1 cellular context compared by ENCODE assay signal in genomic region chr17:28508325-28508724, GRCh38.
TF ChIP-seq lines count a peak whose summit lies in the region.

No MANE protein-coding gene starts in this region.

TF ChIP-seq in GM23338, 12 proteins besides CTCF, POLR2A, EP300 and RAD21:
- TF ChIP-seq ETS1 (IDR thresholded peaks at IDR 0.05): no peak
- TF ChIP-seq CREB1 (CRISPR knock-in tag; IDR thresholded peaks at IDR 0.05; ENCODE audit: low read depth): no peak
- no peak for TF ChIP-seq ZNF114 (CRISPR knock-in tag; IDR thresholded peaks at IDR 0.05)
- no peak for TF ChIP-seq STAT1 (IDR thresholded peaks at IDR 0.05; ENCODE audit: unreplicated experiment)
- TF ChIP-seq EZH2phosphoT487 (IDR thresholded peaks at IDR 0.05; ENCODE audit: unreplicated experiment): no peak
- no peak for TF ChIP-seq EZH2 (IDR thresholded peaks at IDR 0.05; ENCODE audit: low read depth, unreplicated experiment)
- no peak for TF ChIP-seq JUNB (IDR thresholded peaks at IDR 0.05; ENCODE audit: unreplicated experiment)
- TF ChIP-seq ZNF331 (CRISPR knock-in tag; IDR thresholded peaks at IDR 0.05; ENCODE audit: low read depth): no peak
- no peak for TF ChIP-seq POLR2AphosphoS5 (IDR thresholded peaks at IDR 0.05; ENCODE audit: low read depth)
- no peak for TF ChIP-seq NANOG (IDR thresholded peaks at IDR 0.05; ENCODE audit: borderline replicate concordance)
- TF ChIP-seq ZNF462 (CRISPR knock-in tag; IDR thresholded peaks at IDR 0.05): no peak
- no peak for TF ChIP-seq REST (IDR thresholded peaks at IDR 0.05; ENCODE audit: unreplicated experiment)
